ENCODE assay signal across 8 cellular contexts in the genomic region with DNA sequence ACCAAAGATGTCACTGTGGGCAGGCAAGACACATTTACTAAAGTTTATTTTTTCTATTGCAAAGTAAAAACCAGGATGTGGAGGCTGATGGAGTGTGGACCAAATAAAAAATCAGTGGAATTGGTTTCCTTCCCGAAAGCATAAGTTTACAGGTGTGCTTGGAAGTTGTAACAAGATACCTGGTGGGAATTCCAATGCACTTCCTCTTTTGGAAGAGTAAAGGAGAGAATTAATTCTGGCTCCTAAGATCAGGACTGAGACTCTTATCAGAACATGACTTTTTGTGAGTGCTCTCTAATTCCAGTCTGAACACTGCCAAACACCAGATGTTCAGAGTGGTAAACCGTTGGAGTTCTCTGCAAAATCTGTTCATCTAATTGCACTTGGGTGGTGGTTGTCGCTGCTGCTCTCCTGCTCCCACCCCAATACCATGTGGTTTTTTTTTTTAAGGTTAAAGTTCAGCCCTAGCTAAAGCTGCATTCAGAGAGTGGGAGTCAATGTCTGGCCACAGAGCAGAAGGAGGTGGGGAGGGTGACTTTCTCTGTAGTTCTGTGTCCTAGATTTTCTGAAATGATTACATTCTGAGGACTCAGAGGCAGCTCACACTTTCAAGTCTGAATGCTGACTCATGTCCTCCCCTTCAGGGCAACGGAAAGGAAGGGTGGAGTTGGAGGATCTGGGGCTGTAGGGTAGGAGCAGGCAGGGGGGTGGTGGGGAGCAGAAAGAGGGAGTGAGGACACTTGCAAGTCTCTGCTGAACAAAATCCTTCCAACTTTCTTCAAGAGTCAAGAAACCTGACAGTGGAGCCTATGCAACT.
DNase-seq lines count a peak whose midpoint lies in the region; ATAC-seq and TF ChIP-seq lines count a peak whose summit lies in the region.

No MANE protein-coding gene starts in this region.

- CTCF ChIA-PET in activated naive CD4-positive, alpha-beta T cell treated with anti-CD3 and anti-CD28 coated beads for 36 hours (lab: Charles Lee), result no interaction called here

- ATAC-seq in HG02642 (IDR thresholded peaks at IDR 0.05; ENCODE audit: poor library complexity, unreplicated experiment) (peak; percentile 74), HG02870 (IDR thresholded peaks at IDR 0.05; ENCODE audit: unreplicated experiment) (no peak)
- peak; percentile 89 for ATAC-seq in stimulated activated naive CD8-positive, alpha-beta T cell treated with anti-CD3 and anti-CD28 coated beads, Interleukin-15, Interleukin-2, amounts not matched to agents 100 U/mL and 50 U/mL, for 24 hours

- H3K36me3 Mint-ChIP-seq in activated naive CD4-positive, alpha-beta T cell treated with anti-CD3 and anti-CD28 coated beads for 36 hours (ENCODE audit: low read depth), result no peaks in the 10 kb centered on the region

- no peak for TF ChIP-seq CTCF in GM10266 (IDR thresholded peaks at IDR 0.05; ENCODE audit: control insufficient read depth, insufficient read depth, low read depth, missing control alignments)

- no peak overlapping the region for H3K27ac Mint-ChIP-seq in activated naive CD4-positive, alpha-beta T cell treated with anti-CD3 and anti-CD28 coated beads for 36 hours

- H3K27me3 Mint-ChIP-seq in activated naive CD4-positive, alpha-beta T cell treated with anti-CD3 and anti-CD28 coated beads for 36 hours (ENCODE audit: low read depth), result no peaks in the 10 kb centered on the region

- H3K4me3 Mint-ChIP-seq in activated naive CD4-positive, alpha-beta T cell treated with anti-CD3 and anti-CD28 coated beads for 36 hours, result no peak overlapping the region

- H3K4me1 Mint-ChIP-seq in activated naive CD4-positive, alpha-beta T cell treated with anti-CD3 and anti-CD28 coated beads for 36 hours (ENCODE audit: low read depth), result peaks cover 33% of the 10 kb centered on the region

- intact Hi-C loops in activated naive CD4-positive, alpha-beta T cell treated with anti-CD3 and anti-CD28 coated beads for 36 hours (cut with micrococcal nuclease), result loop anchor here (1.0 to 5.0 kb wide), 7 partner anchors 16 to 288 kb away; no protein-coding TSS in a partner anchor

- H3K9me3 Mint-ChIP-seq in activated naive CD4-positive, alpha-beta T cell treated with anti-CD3 and anti-CD28 coated beads for 36 hours, result no peaks in the 10 kb centered on the region

- peak; percentile 25 for DNase-seq in GM10266 (ENCODE audit: extremely low spot score)
- peak; percentile 52 for DNase-seq in NCI-H69 (lab: John Stamatoyannopoulos, UW)
- peak; percentile 74 for DNase-seq in activated naive CD4-positive, alpha-beta T cell treated with anti-CD3 and anti-CD28 coated beads for 36 hours
- DNase-seq in kidney glomerular epithelial cell (lab: John Stamatoyannopoulos, UW), result peak; percentile 11
- DNase-seq in stimulated activated naive CD8-positive, alpha-beta T cell treated with anti-CD3 and anti-CD28 coated beads, Interleukin-15, Interleukin-2, amounts not matched to agents 100 U/mL and 50 U/mL, for 24 hours, result peak; percentile 49
- DNase-seq in iPS-NIHi11 (ENCODE audit: low spot score), result no peak
